8 cellular contexts compared by ENCODE assay signal in the genomic region with DNA sequence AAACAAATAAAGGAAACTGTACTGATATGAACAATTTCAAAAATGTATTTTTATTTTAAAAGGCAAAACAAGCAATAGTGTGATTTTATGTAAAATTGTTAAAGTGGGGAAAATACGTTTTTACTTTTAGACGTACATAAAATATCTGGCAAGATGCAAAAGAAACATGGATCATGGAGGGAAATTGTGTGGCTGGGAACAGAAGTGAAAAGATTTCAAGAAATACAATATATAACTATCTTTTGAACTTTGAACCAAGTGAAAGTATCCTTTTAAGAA. TPM values are rescaled to one million over a fixed set of nuclear protein-coding genes. Genes with fewer than 3 reads are reported as not detected.
DNase-seq lines count a peak whose midpoint lies in the region; ATAC-seq and TF ChIP-seq lines count a peak whose summit lies in the region.

No MANE protein-coding gene starts in this region.

- POLR2A ChIA-PET in RWPE1 (lab: Yijun Ruan, JAX; ENCODE audit: low non-redundant PET): interaction anchor here (0.5 kb wide), 1 partner anchor 804 kb away, joined by 3 read pairs; no protein-coding TSS in a partner anchor

- H3K27ac ChIP-seq in RWPE1: peak overlapping the region; percentile 98

- H3K9me3 ChIP-seq in ES-I3 (ENCODE audit: control insufficient read depth, insufficient read depth, low read length): no peaks in the 10 kb centered on the region

- peak overlapping the region; percentile 97 for H3K27ac Mint-ChIP-seq in progenitor cell of endocrine pancreas

- H3K9ac ChIP-seq in ES-I3 (ENCODE audit: low read depth, low read length): peak overlapping the region; percentile 89

- peaks cover 10% of the 10 kb centered on the region for H3K4me1 ChIP-seq in ES-I3 (ENCODE audit: insufficient read depth, low read length)

- TF ChIP-seq CTCF in RWPE1 (conservative IDR thresholded peaks at IDR 0.05; ENCODE audit: low read depth) (no peak), epithelial cell of proximal tubule (conservative IDR thresholded peaks at IDR 0.05; ENCODE audit: low read depth, low read length) (no peak), progenitor cell of endocrine pancreas (IDR thresholded peaks at IDR 0.05; ENCODE audit: unreplicated experiment) (no peak)

- intact Hi-C loops in posterior vena cava (cut with DNase I): loop anchor here in 1 of 2 donors (5.0 kb wide), 1 partner anchor 532 kb away; no protein-coding TSS in a partner anchor

- no peak for DNase-seq in RWPE1 (ENCODE audit: low spot score)
- no peak for DNase-seq in epithelial cell of proximal tubule (ENCODE audit: low read depth)
- DNase-seq in progenitor cell of endocrine pancreas (ENCODE audit: low spot score, unreplicated experiment): no peak
- no peak for DNase-seq in NCI-H2029 treated with DMSO at 0.1 percent for 48 hours (lab: John Stamatoyannopoulos, UW)
- no peak for DNase-seq in posterior vena cava (ENCODE audit: low spot score)

- CTCF ChIA-PET in RWPE1 (lab: Yijun Ruan, JAX): interaction anchor here (0.5 kb wide), 1 partner anchor 203 kb away, joined by 4 read pairs; no protein-coding TSS in a partner anchor

- H3K36me3 ChIP-seq in ES-I3 (ENCODE audit: insufficient read depth, low read length): no peaks in the 10 kb centered on the region

- no peaks in the 10 kb centered on the region for H3K27me3 Mint-ChIP-seq in progenitor cell of endocrine pancreas

- H3K4me3 ChIP-seq in epithelial cell of proximal tubule (ENCODE audit: low read depth, low read length): peak overlapping the region; percentile 72

- ATAC-seq in GM18909 (IDR thresholded peaks at IDR 0.05; ENCODE audit: poor library complexity, unreplicated experiment): no peak
- no peak for ATAC-seq in HG03521 (IDR thresholded peaks at IDR 0.05; ENCODE audit: unreplicated experiment)

- H3K9me3 Mint-ChIP-seq in progenitor cell of endocrine pancreas (ENCODE audit: low read depth): no peaks in the 10 kb centered on the region

- no peaks in the 10 kb centered on the region for H3K36me3 Mint-ChIP-seq in progenitor cell of endocrine pancreas (ENCODE audit: insufficient read depth)

- peak overlapping the region; percentile 76 for H3K4me3 Mint-ChIP-seq in progenitor cell of endocrine pancreas (ENCODE audit: low read depth)

- H3K4me1 Mint-ChIP-seq in progenitor cell of endocrine pancreas (ENCODE audit: low read depth): peaks cover 30% of the 10 kb centered on the region

RNA-seq across cellular contexts. Expression of a gene that starts 1.5 kb away (rescaled TPM):
- total RNA-seq in epithelial cell of proximal tubule (10.8 and 12.2 TPM in 2 replicates), progenitor cell of endocrine pancreas (5.3 and 5.7 TPM in 2 replicates), posterior vena cava (1 to 10 TPM; 1.1 to 2.3 TPM)

RNA-seq across cellular contexts. Expression of a gene that starts 30.3 kb away (rescaled TPM):
- total RNA-seq in epithelial cell of proximal tubule (27.3 and 41.2 TPM in 2 replicates), progenitor cell of endocrine pancreas (15.5 and 17.7 TPM in 2 replicates), posterior vena cava (10 to 100 TPM; 30.9 to 37.4 TPM)

RNA-seq across cellular contexts. Expression of a gene that starts 36.1 kb away (rescaled TPM):
- total RNA-seq in epithelial cell of proximal tubule (43.8 and 45.8 TPM in 2 replicates), progenitor cell of endocrine pancreas (52.6 and 60.9 TPM in 2 replicates), posterior vena cava (10 to 100 TPM; 13.2 to 15.7 TPM)
